19 cellular contexts compared by ENCODE assay signal in the genomic region with DNA sequence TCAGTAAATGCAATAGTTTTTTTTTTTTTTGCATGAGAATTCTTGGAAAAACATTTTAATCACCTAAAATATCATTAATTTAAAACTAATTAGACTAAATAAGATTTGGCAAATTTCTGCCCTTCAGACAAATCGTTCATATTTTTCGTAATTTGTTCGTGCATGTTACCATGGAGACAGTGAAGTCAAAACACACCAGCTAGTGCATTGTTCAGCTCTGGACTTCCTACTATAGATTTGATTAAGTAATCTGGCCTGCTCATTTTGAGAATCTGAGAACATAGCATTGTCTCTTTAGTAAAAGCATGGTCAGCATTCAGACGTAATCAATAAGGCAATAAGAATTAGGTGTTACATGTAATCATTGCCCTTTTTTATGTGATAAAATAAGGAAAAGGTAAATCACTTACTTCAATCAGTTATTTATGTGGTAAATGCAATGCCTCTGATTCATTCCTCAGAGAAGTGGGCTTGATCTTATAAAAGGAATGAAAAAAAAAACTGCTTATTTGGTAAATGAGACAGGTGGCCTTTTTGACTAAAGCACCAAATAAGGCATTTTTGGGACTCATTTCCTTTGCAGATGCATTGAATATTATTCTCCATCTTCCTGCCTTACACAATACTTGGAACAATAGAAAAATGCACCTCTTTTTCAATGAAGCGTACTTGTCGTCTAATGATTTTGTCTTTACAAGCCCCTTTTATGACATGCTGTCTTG.
DNase-seq lines count a peak whose midpoint lies in the region; ATAC-seq and TF ChIP-seq lines count a peak whose summit lies in the region.
"Had no signal": no experiment of that assay in that cellular context is flagged by ENCODE, and none has a peak within 500 bp of the region (broad histone marks: within the 10 kb centered on the region; RNA-seq: fewer than 3 reads in every experiment).

No MANE protein-coding gene starts in this region.

- peak overlapping the region; percentile 90 for H3K27ac Mint-ChIP-seq in Calu3 (ENCODE audit: unreplicated experiment)
- peak overlapping the region in 4 of 5 experiments; percentile 22 to 86 (median 79) for H3K27ac Mint-ChIP-seq in brain
- H3K27ac Mint-ChIP-seq: activated CD8-positive, alpha-beta T cell treated with anti-CD3 and anti-CD28 coated beads for 36 hours; activated naive CD4-positive, alpha-beta T cell treated with anti-CD3 and anti-CD28 coated beads, Interleukin-2, amount 50 U/mL, for 24 hours; activated T-cell treated with anti-CD3 and anti-CD28 coated beads, Interleukin-2, amount 50 U/mL, for 72 hours; memory B cell; natural killer cell had no signal

- H3K4me3 Mint-ChIP-seq in Calu3 (ENCODE audit: low read depth, unreplicated experiment) (no peak overlapping the region), brain (peak overlapping the region in 2 of 5 experiments; percentile 6 to 57)
- H3K4me3 Mint-ChIP-seq: activated CD8-positive, alpha-beta T cell treated with anti-CD3 and anti-CD28 coated beads for 36 hours; activated naive CD4-positive, alpha-beta T cell treated with anti-CD3 and anti-CD28 coated beads, Interleukin-2, amount 50 U/mL, for 24 hours; activated T-cell treated with anti-CD3 and anti-CD28 coated beads, Interleukin-2, amount 50 U/mL, for 72 hours; memory B cell; natural killer cell had no signal

- H3K4me1 Mint-ChIP-seq in Calu3 (ENCODE audit: low read depth, unreplicated experiment): peaks cover 63% of the 10 kb centered on the region
- H3K4me1 Mint-ChIP-seq in brain: peaks cover 74% of the 10 kb centered on the region
- H3K4me1 Mint-ChIP-seq: activated naive CD4-positive, alpha-beta T cell treated with anti-CD3 and anti-CD28 coated beads, Interleukin-2, amount 50 U/mL, for 24 hours; memory B cell had no signal

- CTCF ChIA-PET in Calu3 (lab: Charles Lee): interaction anchor here (0.7 to 1.6 kb wide), 6 partner anchors 11 to 267 kb away, joined by 3 to 5 read pairs (median 4); no protein-coding TSS in a partner anchor

- DNase-seq in Calu3: no peak
- DNase-seq in NB4 (ENCODE audit: low read depth): peak; percentile 33
- peak; percentile 88 to 91 for DNase-seq in lung microvascular endothelial cell (ENCODE audit: low read depth in 2 of 2)
- DNase-seq in activated CD4-positive, alpha-beta T cell treated with anti-CD3 and anti-CD28 coated beads for 4 hours: no peak
- no peak for DNase-seq in NCI-H82 (lab: John Stamatoyannopoulos, UW)
- DNase-seq: activated CD8-positive, alpha-beta T cell treated with anti-CD3 and anti-CD28 coated beads for 36 hours; activated T-cell treated with anti-CD3 and anti-CD28 coated beads, Interleukin-2, amount 50 U/mL, for 72 hours; body of pancreas; KG1; natural killer cell; NCI-H1105 treated with DMSO at 0.1 percent for 48 hours; NCI-H2107; NCI-H774; stimulated activated CD4-positive, alpha-beta T cell treated with anti-CD3 and anti-CD28 coated beads, Interleukin-12 subunit alpha, Interleukin-12 subunit beta, amount 100 ng/mL, for 4 hours had no signal

- H3K27me3 Mint-ChIP-seq in Calu3 (ENCODE audit: unreplicated experiment) (no peaks in the 10 kb centered on the region), brain (peaks cover 2% of the 10 kb centered on the region)
- H3K27me3 Mint-ChIP-seq: activated naive CD4-positive, alpha-beta T cell treated with anti-CD3 and anti-CD28 coated beads, Interleukin-2, amount 50 U/mL, for 24 hours; progenitor cell of endocrine pancreas had no signal

- H3K36me3 Mint-ChIP-seq in Calu3 (ENCODE audit: insufficient read depth, unreplicated experiment): peaks cover 13% of the 10 kb centered on the region
- no peaks in the 10 kb centered on the region for H3K36me3 Mint-ChIP-seq in brain
- H3K36me3 Mint-ChIP-seq: activated naive CD4-positive, alpha-beta T cell treated with anti-CD3 and anti-CD28 coated beads, Interleukin-2, amount 50 U/mL, for 24 hours; memory B cell; natural killer cell had no signal

- no peaks in the 10 kb centered on the region for H3K9me3 Mint-ChIP-seq in Calu3 (ENCODE audit: low read depth, unreplicated experiment)
- no peaks in the 10 kb centered on the region for H3K9me3 Mint-ChIP-seq in brain
- H3K9me3 Mint-ChIP-seq: activated CD8-positive, alpha-beta T cell treated with anti-CD3 and anti-CD28 coated beads for 36 hours; activated naive CD4-positive, alpha-beta T cell treated with anti-CD3 and anti-CD28 coated beads, Interleukin-2, amount 50 U/mL, for 24 hours; activated T-cell treated with anti-CD3 and anti-CD28 coated beads, Interleukin-2, amount 50 U/mL, for 72 hours; memory B cell; natural killer cell had no signal

- intact Hi-C loops in Calu3 (cut with micrococcal nuclease; ENCODE audit: unreplicated experiment): loop anchor here (5.0 kb wide), 3 partner anchors 82 to 307 kb away; a partner anchor contains a TSS

- H3K4me3 ChIP-seq in NB4 (ENCODE audit: low read depth, low read length): no peak overlapping the region
- H3K4me3 ChIP-seq: body of pancreas had no signal

- no TSS peak for BruUV-seq in Calu3 (replicated peaks; lab: Mats Ljungman, UMichigan)

- no peak for TF ChIP-seq POLR2A in NB4 (IDR thresholded peaks at IDR 0.05; ENCODE audit: extremely low read depth, insufficient read length)

- no peak for TF ChIP-seq CTCF in Calu3 (IDR thresholded peaks at IDR 0.05; ENCODE audit: unreplicated experiment)
- no peak for TF ChIP-seq CTCF in NB4 (IDR thresholded peaks at IDR 0.05; ENCODE audit: low read depth, low read length)
- TF ChIP-seq CTCF in brain (conservative IDR thresholded peaks at IDR 0.05): no peak

- no peak for ATAC-seq in HG03521 (IDR thresholded peaks at IDR 0.05; ENCODE audit: unreplicated experiment)
- ATAC-seq: activated CD8-positive, alpha-beta T cell treated with anti-CD3 and anti-CD28 coated beads for 36 hours; activated T-cell treated with anti-CD3 and anti-CD28 coated beads, Interleukin-2, amount 50 U/mL, for 72 hours; body of pancreas; natural killer cell had no signal

Comparison
In these comparisons a context has a peak if more than half of its experiments do, and no peak if none do; other contexts are left out.
1. DNase-seq: peak in NB4 (single experiment) and lung microvascular endothelial cell (2 of 2); none in Calu3 (single experiment), activated CD4-positive, alpha-beta T cell treated with anti-CD3 and anti-CD28 coated beads for 4 hours (0 of 2) and NCI-H82 (single experiment).